8 cellular contexts compared by ENCODE assay signal in genomic region chr1:27153549-27153886, GRCh38. TPM values are rescaled to one million over a fixed set of nuclear protein-coding genes. Genes with fewer than 3 reads are reported as not detected.
DNase-seq lines count a peak whose midpoint lies in the region; ATAC-seq and TF ChIP-seq lines count a peak whose summit lies in the region.

No MANE protein-coding gene starts in this region.

- H3K27ac ChIP-seq in VCaP: peak overlapping the region; percentile 81

- no peak for TF ChIP-seq CTCF in GM12875 (IDR thresholded peaks at IDR 0.05; ENCODE audit: borderline replicate concordance, insufficient read depth, low read depth, low read length)
- TF ChIP-seq CTCF in VCaP (conservative IDR thresholded peaks at IDR 0.05): no peak

- H3K4me1 ChIP-seq in skeletal muscle satellite cell (ENCODE audit: control insufficient read depth, insufficient read depth, low read length): peaks cover 32% of the 10 kb centered on the region

- no peaks in the 10 kb centered on the region for H3K9me3 ChIP-seq in skeletal muscle satellite cell (replicated peaks; ENCODE audit: low read length)

- H3K4me2 ChIP-seq in skeletal muscle satellite cell (ENCODE audit: low read length): peak overlapping the region; percentile 94

- intact Hi-C loops in Right ventricle myocardium superior (cut with DNase I): loop anchor here (5.0 kb wide), 1 partner anchor 36 kb away; no protein-coding TSS in a partner anchor

- ATAC-seq in Right ventricle myocardium superior (ENCODE audit: poor library complexity) (peak; percentile 33), GM18873 (IDR thresholded peaks at IDR 0.05; ENCODE audit: low FRiP score, unreplicated experiment) (no peak), HG03354 (IDR thresholded peaks at IDR 0.05; ENCODE audit: poor library complexity, severe bottlenecking, unreplicated experiment) (no peak), GM18861 (IDR thresholded peaks at IDR 0.05; ENCODE audit: unreplicated experiment) (no peak)

- H3K4me3 ChIP-seq in GM12875 (ENCODE audit: low read depth, low read length) (peak overlapping the region; percentile 80), skeletal muscle satellite cell (ENCODE audit: low read length) (peak overlapping the region; percentile 89)

- peak overlapping the region; percentile 95 for H3K9ac ChIP-seq in skeletal muscle satellite cell (ENCODE audit: low read depth, low read length)

- DNase-seq in Right ventricle myocardium superior (no peak), NCI-H1417 treated with DMSO at 0.1 percent for 48 hours (lab: John Stamatoyannopoulos, UW) (no peak)

- no peaks in the 10 kb centered on the region for H3K27me3 ChIP-seq in skeletal muscle satellite cell (ENCODE audit: control insufficient read depth, insufficient read depth, low read length)

- H3K36me3 ChIP-seq in skeletal muscle satellite cell (ENCODE audit: insufficient read depth, low read length): peaks cover 3% of the 10 kb centered on the region

RNA-seq across cellular contexts. Expression of gene SLC9A1, which starts 1.4 kb away (rescaled TPM):
- 17.6 TPM for total RNA-seq in Right ventricle myocardium superior
- total RNA-seq in skeletal muscle satellite cell (2012; rRNA removed): 5.3 and 5.7 TPM in 2 replicates
